ENCODE assay signal across 14 cellular contexts in the genomic region with DNA sequence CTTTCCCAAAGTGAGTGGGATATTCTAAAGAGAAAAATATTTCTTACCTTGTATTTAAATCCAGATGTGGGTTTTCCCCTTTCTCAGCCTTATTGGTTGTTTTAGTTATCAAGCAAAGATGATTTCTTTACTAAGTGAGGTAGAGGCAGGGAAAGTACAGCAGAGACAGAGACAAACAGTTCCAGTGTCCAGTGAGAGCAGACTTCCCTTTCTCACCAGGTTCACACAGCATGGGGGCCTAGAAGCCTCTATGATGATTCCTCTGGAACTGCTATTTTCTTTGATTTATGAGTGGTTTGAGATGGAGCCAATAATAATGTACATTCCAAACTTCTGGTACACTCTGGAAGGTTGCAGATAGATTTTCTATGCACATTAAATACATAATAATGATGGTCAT.
"Had no signal": no experiment of that assay in that cellular context is flagged by ENCODE, and none has a peak within 500 bp of the region (broad histone marks: within the 10 kb centered on the region; RNA-seq: fewer than 3 reads in every experiment).

No MANE protein-coding gene starts in this region.

- DNase-seq: activated CD4-positive, alpha-beta T cell treated with anti-CD3 and anti-CD28 coated beads, Interleukin-2, amount 10 ng/mL, durations not matched to agents 24 days and 14 days; activated CD8-positive, alpha-beta memory T cell treated with anti-CD3 and anti-CD28 coated beads, Interleukin-2, amount 50 U/mL, for 48 hours; activated CD8-positive, alpha-beta T cell treated with anti-CD3 and anti-CD28 coated beads, Interleukin-2, amount 10 ng/mL, durations not matched to agents 7 days and 5 days; activated gamma-delta T cell; activated T-cell treated with anti-CD3 and anti-CD28 coated beads, Interleukin-2, amount 50 U/mL, for 72 hours; amygdala; effector memory CD8-positive, alpha-beta T cell; naive thymus-derived CD4-positive, alpha-beta T cell; stimulated activated CD4-positive, alpha-beta T cell treated with anti-CD3 and anti-CD28 coated beads, Interleukin-12 subunit alpha, Interleukin-12 subunit beta, amount 100 ng/mL, for 4 hours; stimulated activated CD4-positive, alpha-beta T cell treated with anti-CD3 and anti-CD28 coated beads, Interleukin-2, amount 100 ng/mL, for 24 hours had no signal

- FAIRE-seq: islet of Langerhans, TTC549, urothelium cell line had no signal

- ATAC-seq: activated CD8-positive, alpha-beta T cell treated with anti-CD3 and anti-CD28 coated beads, Interleukin-2, amount 10 ng/mL, durations not matched to agents 7 days and 5 days; activated T-cell treated with anti-CD3 and anti-CD28 coated beads, Interleukin-2, amount 50 U/mL, for 72 hours; effector memory CD8-positive, alpha-beta T cell; naive thymus-derived CD4-positive, alpha-beta T cell; WTC11 had no signal
